8 cellular contexts compared by ENCODE assay signal in genomic region chr14:100645200-100645985, GRCh38. TPM values are rescaled to one million over a fixed set of nuclear protein-coding genes. Genes with fewer than 3 reads are reported as not detected.
DNase-seq lines count a peak whose midpoint lies in the region; ATAC-seq and TF ChIP-seq lines count a peak whose summit lies in the region.

No MANE protein-coding gene starts in this region.

- peak overlapping the region in 1 of 3 donors; percentile 39 for H3K4me3 Mint-ChIP-seq in T-cell

- H3K79me2 ChIP-seq in GM23248 (ENCODE audit: insufficient read depth) = no peaks in the 10 kb centered on the region

- no peaks in the 10 kb centered on the region for H3K36me3 ChIP-seq in GM23248 (ENCODE audit: low read depth)
- H3K36me3 ChIP-seq in adipocyte (ENCODE audit: control insufficient read depth, insufficient read depth, low read length, severe bottlenecking) = no peaks in the 10 kb centered on the region
- H3K36me3 ChIP-seq in left ventricle myocardium inferior = no peaks in the 10 kb centered on the region

- H3K36me3 Mint-ChIP-seq in T-cell = no peaks in the 10 kb centered on the region

- no peaks in the 10 kb centered on the region for H4K20me1 ChIP-seq in GM23248 (ENCODE audit: insufficient read depth)

- H3K4me2 ChIP-seq in GM23248 (ENCODE audit: unreplicated experiment) = no peak overlapping the region

- no peak overlapping the region for H3K9ac ChIP-seq in GM23248
- H3K9ac ChIP-seq in adipocyte (ENCODE audit: low read length) = no peak overlapping the region

- H3K9me3 Mint-ChIP-seq in T-cell = peaks cover 0 to 4% (median 0%) of the 10 kb centered on the region in 3 donors

- H3K9me3 ChIP-seq in GM23248 (ENCODE audit: low read depth) = no peaks in the 10 kb centered on the region
- peaks cover 3% of the 10 kb centered on the region for H3K9me3 ChIP-seq in adipocyte (ENCODE audit: control insufficient read depth, low read length)
- peaks cover 5% of the 10 kb centered on the region for H3K9me3 ChIP-seq in left ventricle myocardium inferior (replicated peaks)

- CTCF ChIA-PET in T-cell (lab: Charles Lee) = interaction anchor here (0.5 to 2.9 kb wide), 18 partner anchors 12 to 1733 kb away, joined by 3 to 29 read pairs (median 4); partner anchors contain the start of gene SLC25A29 (in 1 of the 2)

- H3K4me1 Mint-ChIP-seq in T-cell = peaks cover 50 to 65% (median 55%) of the 10 kb centered on the region in 3 donors

- no peaks in the 10 kb centered on the region for H3K27me3 ChIP-seq in GM23248 (replicated peaks; ENCODE audit: insufficient read depth)
- peaks cover 24% of the 10 kb centered on the region for H3K27me3 ChIP-seq in adipocyte (replicated peaks; ENCODE audit: control insufficient read depth, insufficient read depth, low read length)
- peaks cover 37% of the 10 kb centered on the region for H3K27me3 ChIP-seq in left ventricle myocardium inferior (ENCODE audit: low read depth)

- H3K27ac ChIP-seq in GM23248 (no peak overlapping the region), left ventricle myocardium inferior (replicated peaks) (no peak overlapping the region)

- TF ChIP-seq CTCF in left ventricle myocardium inferior (IDR thresholded peaks at IDR 0.05; ENCODE audit: borderline replicate concordance) = peak; percentile 76

- intact Hi-C loops in left ventricle myocardium inferior (cut with micrococcal nuclease) = loop anchor here (5.0 to 10.0 kb wide), 2 partner anchors 201 to 258 kb away; no protein-coding TSS in a partner anchor

- H3K27me3 Mint-ChIP-seq in T-cell = no peaks in the 10 kb centered on the region

- H2AFZ ChIP-seq in GM23248 = no peak overlapping the region; the same call in 1 of the 2 replicates

- ATAC-seq in T-cell (replicated peaks in 1 of 4) (peak; percentile 60 to 96 (median 74)), HG03039 (IDR thresholded peaks at IDR 0.05; ENCODE audit: unreplicated experiment) (no peak)

- in situ Hi-C loops in GM23248 (cut with MboI) = loop anchor here (25.0 kb wide), 1 partner anchor 233 kb away; no protein-coding TSS in a partner anchor

- H3K27ac Mint-ChIP-seq in T-cell = peak overlapping the region; percentile 46 to 55

- POLR2A ChIA-PET in T-cell (lab: Charles Lee) = interaction anchor here in 1 of 2 donors (0.6 kb wide), 1 partner anchor 126 kb away, joined by 3 read pairs; no protein-coding TSS in a partner anchor

- H3K4me3 ChIP-seq in GM23248 = no peak overlapping the region
- no peak overlapping the region for H3K4me3 ChIP-seq in adipocyte (ENCODE audit: low read length)
- H3K4me3 ChIP-seq in left ventricle myocardium inferior = no peak overlapping the region

- 39 to 41% methylated on average over 12 of the region's 12 CpGs for WGBS in GM23248 (ENCODE audit: low coverage in 1 of 2, low lambda C conversion rate in 2 of 2, missing lambda C conversion rate in 2 of 2), 2 experiments

- H3K4me1 ChIP-seq in GM23248 (ENCODE audit: insufficient read depth) (peaks cover 10% of the 10 kb centered on the region), adipocyte (ENCODE audit: control insufficient read depth, insufficient read depth, low read length) (no peaks in the 10 kb centered on the region), left ventricle myocardium inferior (no peaks in the 10 kb centered on the region)

- DNase-seq in COLO829 (ENCODE audit: low spot score) (peak; percentile 88), GM23248 (peak; percentile 94), NCI-H128 (lab: John Stamatoyannopoulos, UW; ENCODE audit: unreplicated experiment) (peak; percentile 75), T-cell (peak; percentile 56 to 88 (median 78)), adipocyte (ENCODE audit: low read depth) (peak; percentile 93), left ventricle myocardium inferior (peak; percentile 71), retina (peak; percentile 89)

- H3F3A ChIP-seq in GM23248 (ENCODE audit: insufficient read depth) = 0 out of 2 replicates have a peak, but pooled peaks cover 6% of the 10 kb centered on the region

- no peaks in the 10 kb centered on the region for H3K9me2 ChIP-seq in GM23248 (ENCODE audit: insufficient read depth)

RNA-seq across cellular contexts. Expression of gene BEGAIN, which starts 58.2 kb away (rescaled TPM):
- 0.11 and 1.4 TPM in 2 replicates for total RNA-seq in GM23248 (2014; rRNA removed; shearing (Covaris generic))
- polyA plus RNA-seq in GM23248 (2016; fragmentation: Nextera tagmentation; extraction: Ambion mirVana) = 0.60 and 0.65 TPM in 2 replicates
- 1 to 10 TPM in 3 of 5 donors, under 1 TPM in 1, not detected in 1; 0.23 to 1.9 (median 1.6) TPM for total RNA-seq in T-cell
- 1.9 TPM for total RNA-seq in left ventricle myocardium inferior
